25 cellular contexts compared by ENCODE assay signal in genomic region chr2:158498043-158498748, GRCh38. TPM values are rescaled to one million over a fixed set of nuclear protein-coding genes. Genes with fewer than 3 reads are reported as not detected.
DNase-seq lines count a peak whose midpoint lies in the region; ATAC-seq and TF ChIP-seq lines count a peak whose summit lies in the region.
"Had no signal": no experiment of that assay in that cellular context is flagged by ENCODE, and none has a peak within 500 bp of the region (broad histone marks: within the 10 kb centered on the region; RNA-seq: fewer than 3 reads in every experiment).

No MANE protein-coding gene starts in this region.

- BruUV-seq in Panc1 (replicated peaks; lab: Mats Ljungman, UMichigan): no TSS peak

- H3K9me2 ChIP-seq in SK-N-SH: no peaks in the 10 kb centered on the region

- POLR2A ChIA-PET in SK-N-SH (lab: Yijun Ruan, JAX) (interaction anchor here (0.6 kb wide), 1 partner anchor 322 kb away, joined by 3 read pairs; no protein-coding TSS in a partner anchor), Panc1 (lab: Charles Lee) (no interaction called here)
- POLR2A ChIA-PET in activated CD4-positive, alpha-beta memory T cell treated with anti-CD3 and anti-CD28 coated beads, Interleukin-2, amount 10 ng/mL, durations not matched to agents 7 days and 5 days (lab: Charles Lee): no interaction called here

- H3K4me1 ChIP-seq in SK-N-SH (ENCODE audit: control insufficient read depth in 1 of 2, insufficient read depth in 2 of 2, low read depth in 1 of 2, low read length in 1 of 2) (peaks cover 23 to 42% of the 10 kb centered on the region in 2 experiments), Panc1 (ENCODE audit: control insufficient read depth, insufficient read depth, low read length) (peaks cover 60% of the 10 kb centered on the region)
- H3K4me1 ChIP-seq: ascending aorta, spleen had no signal

- H3K9me3 Mint-ChIP-seq in osteocyte (ENCODE audit: unreplicated experiment): no peaks in the 10 kb centered on the region
- H3K9me3 Mint-ChIP-seq in activated CD4-positive, alpha-beta memory T cell treated with anti-CD3 and anti-CD28 coated beads, Interleukin-2, amount 10 ng/mL, durations not matched to agents 7 days and 5 days: no peaks in the 10 kb centered on the region
- H3K9me3 Mint-ChIP-seq: activated naive CD8-positive, alpha-beta T cell treated with anti-CD3 and anti-CD28 coated beads for 36 hours; dendritic cell treated with granulocyte-macrophage colony-stimulating factor and Interleukin-4, amounts not matched to agents 40 ng/mL and 50 ng/mL, for 4 days; naive thymus-derived CD8-positive, alpha-beta T cell had no signal

- in situ Hi-C loops in Panc1 (cut with HindIII; ENCODE audit: low pct_unique_long_range_greater_than_20kb, low sequenced_read_pairs): no loop called here

- TF ChIP-seq CTCF in SK-N-SH (IDR thresholded peaks at IDR 0.05): no peak
- TF ChIP-seq CTCF in Panc1 (IDR thresholded peaks at IDR 0.05): no peak
- TF ChIP-seq CTCF in osteocyte (IDR thresholded peaks at IDR 0.05): no peak

- H3K4me3 Mint-ChIP-seq in osteocyte (ENCODE audit: unreplicated experiment): no peak overlapping the region
- H3K4me3 Mint-ChIP-seq in activated CD4-positive, alpha-beta memory T cell treated with anti-CD3 and anti-CD28 coated beads, Interleukin-2, amount 10 ng/mL, durations not matched to agents 7 days and 5 days: no peak overlapping the region
- H3K4me3 Mint-ChIP-seq: activated naive CD8-positive, alpha-beta T cell treated with anti-CD3 and anti-CD28 coated beads for 36 hours; dendritic cell treated with granulocyte-macrophage colony-stimulating factor and Interleukin-4, amounts not matched to agents 40 ng/mL and 50 ng/mL, for 4 days; naive thymus-derived CD8-positive, alpha-beta T cell had no signal

- H3K27ac ChIP-seq in SK-N-SH (ENCODE audit: low read depth in 2 of 2, low read length in 1 of 2) (peak overlapping the region in 1 of 2 experiments; percentile 11; a peak in 1 of 4 replicates), Panc1 (ENCODE audit: low read length) (peak overlapping the region; percentile 40)
- H3K27ac ChIP-seq: ascending aorta; BLaER1 treated with 17β-estradiol and CSF1 and Interleukin-3, amounts not matched to agents 10 nM and 100 nM; parathyroid adenoma; spleen had no signal

- H2AFZ ChIP-seq in SK-N-SH (ENCODE audit: low read depth): no peak overlapping the region
- H2AFZ ChIP-seq: parathyroid adenoma had no signal

- H3K4me1 Mint-ChIP-seq in osteocyte (ENCODE audit: unreplicated experiment): peaks cover 85% of the 10 kb centered on the region
- H3K4me1 Mint-ChIP-seq in activated CD4-positive, alpha-beta memory T cell treated with anti-CD3 and anti-CD28 coated beads, Interleukin-2, amount 10 ng/mL, durations not matched to agents 7 days and 5 days: peaks cover 6% of the 10 kb centered on the region

- H3K4me2 ChIP-seq in SK-N-SH: no peak overlapping the region
- H3K4me2 ChIP-seq: BLaER1 treated with 17β-estradiol and CSF1 and Interleukin-3, amounts not matched to agents 10 nM and 100 nM had no signal

- no peak overlapping the region for H3K9ac ChIP-seq in SK-N-SH
- H3K9ac ChIP-seq: BLaER1 treated with 17β-estradiol and CSF1 and Interleukin-3, amounts not matched to agents 10 nM and 100 nM; parathyroid adenoma had no signal

- ATAC-seq in SK-N-SH treated with all-trans-retinoic acid at 6 μM for 48 hours (peak; percentile 7; the same call in 1 of the 3 replicates), Panc1 (no peak)
- ATAC-seq: GM12878; left ventricle myocardium superior; naive thymus-derived CD8-positive, alpha-beta T cell; right cardiac atrium had no signal

- no peak overlapping the region for H3K4me3 ChIP-seq in SK-N-SH (ENCODE audit: low read depth in 2 of 2, low read length in 1 of 2)
- H3K4me3 ChIP-seq in Panc1 (ENCODE audit: low read depth in 2 of 2, low read length in 2 of 2): no peak overlapping the region
- H3K4me3 ChIP-seq: ascending aorta; BLaER1 treated with 17β-estradiol and CSF1 and Interleukin-3, amounts not matched to agents 10 nM and 100 nM; GM12878; spleen had no signal

- intact Hi-C loops in Panc1 (cut with micrococcal nuclease; ENCODE audit: unreplicated experiment): no loop called here

- no peaks in the 10 kb centered on the region for H4K20me1 ChIP-seq in SK-N-SH (ENCODE audit: insufficient read depth)

- CTCF ChIA-PET in SK-N-SH (lab: Yijun Ruan, JAX) (interaction anchor here (1.0 to 1.2 kb wide), 2 partner anchors 16 to 28 kb away, joined by 3 read pairs; no protein-coding TSS in a partner anchor), Panc1 (lab: Charles Lee) (no interaction called here)
- CTCF ChIA-PET in activated CD4-positive, alpha-beta memory T cell treated with anti-CD3 and anti-CD28 coated beads, Interleukin-2, amount 10 ng/mL, durations not matched to agents 7 days and 5 days (lab: Charles Lee): interaction anchor here (0.7 kb wide), 1 partner anchor 289 kb away, joined by 3 read pairs; no protein-coding TSS in a partner anchor

- peak overlapping the region; percentile 76 for H3K27ac Mint-ChIP-seq in osteocyte (ENCODE audit: unreplicated experiment)
- no peak overlapping the region for H3K27ac Mint-ChIP-seq in activated CD4-positive, alpha-beta memory T cell treated with anti-CD3 and anti-CD28 coated beads, Interleukin-2, amount 10 ng/mL, durations not matched to agents 7 days and 5 days
- H3K27ac Mint-ChIP-seq: activated naive CD8-positive, alpha-beta T cell treated with anti-CD3 and anti-CD28 coated beads for 36 hours; dendritic cell treated with granulocyte-macrophage colony-stimulating factor and Interleukin-4, amounts not matched to agents 40 ng/mL and 50 ng/mL, for 4 days had no signal

- H3K9me3 ChIP-seq in SK-N-SH: no peaks in the 10 kb centered on the region
- no peaks in the 10 kb centered on the region for H3K9me3 ChIP-seq in Panc1 (ENCODE audit: control insufficient read depth, insufficient read depth, low read depth, low read length)
- H3K9me3 ChIP-seq: ascending aorta; BLaER1 treated with 17β-estradiol and CSF1 and Interleukin-3, amounts not matched to agents 10 nM and 100 nM; spleen had no signal

- H3K36me3 ChIP-seq in SK-N-SH (replicated peaks in 1 of 2; ENCODE audit: control insufficient read depth in 1 of 2, insufficient read depth in 2 of 2, low read length in 1 of 2): no peaks in the 10 kb centered on the region
- H3K36me3 ChIP-seq in Panc1 (ENCODE audit: control insufficient read depth, insufficient read depth, low read length): no peaks in the 10 kb centered on the region
- H3K36me3 ChIP-seq: ascending aorta; BLaER1 treated with 17β-estradiol and CSF1 and Interleukin-3, amounts not matched to agents 10 nM and 100 nM; spleen had no signal

- TF ChIP-seq RAD21 in SK-N-SH (IDR thresholded peaks at IDR 0.05; ENCODE audit: low read length): no peak

- TF ChIP-seq EP300 in SK-N-SH (IDR thresholded peaks at IDR 0.05; ENCODE audit: borderline replicate concordance in 1 of 2, low read depth in 1 of 2, low read length in 1 of 2): no peak

- H3K36me3 Mint-ChIP-seq in osteocyte (ENCODE audit: unreplicated experiment): peaks cover 11% of the 10 kb centered on the region
- no peaks in the 10 kb centered on the region for H3K36me3 Mint-ChIP-seq in activated CD4-positive, alpha-beta memory T cell treated with anti-CD3 and anti-CD28 coated beads, Interleukin-2, amount 10 ng/mL, durations not matched to agents 7 days and 5 days (ENCODE audit: low read depth)

- no peak for DNase-seq in SK-N-SH
- no peak for DNase-seq in Panc1 (ENCODE audit: low read depth, low spot score)
- DNase-seq in fibroblast of peridontal ligament (ENCODE audit: extremely low read depth): peak; percentile 60
- DNase-seq in osteocyte (ENCODE audit: extremely low spot score, unreplicated experiment): no peak
- DNase-seq in NCI-H1105 treated with DMSO at 0.1 percent for 48 hours (lab: John Stamatoyannopoulos, UW): no peak
- DNase-seq in activated CD4-positive, alpha-beta memory T cell treated with anti-CD3 and anti-CD28 coated beads, Interleukin-2, amount 10 ng/mL, durations not matched to agents 7 days and 5 days: no peak
- DNase-seq in 8988T: no peak
- DNase-seq: activated CD8-positive, alpha-beta memory T cell treated with anti-CD3 and anti-CD28 coated beads for 24 hours; activated effector memory CD4-positive, alpha-beta T cell treated with Interleukin-2 at 50 U/mL for 16 hours; activated naive CD8-positive, alpha-beta T cell treated with anti-CD3 and anti-CD28 coated beads for 36 hours; COR-L47; GOT3; left ventricle myocardium superior; naive thymus-derived CD8-positive, alpha-beta T cell; NCI-H187; NCI-H2227 treated with DMSO at 0.1 percent for 48 hours; right cardiac atrium; spleen had no signal

- H3K79me2 ChIP-seq in SK-N-SH (ENCODE audit: insufficient read depth): peaks cover 34% of the 10 kb centered on the region; the same call in 1 of the 2 replicates

- no peaks in the 10 kb centered on the region for H3K27me3 ChIP-seq in SK-N-SH (ENCODE audit: insufficient read depth)
- H3K27me3 ChIP-seq in Panc1 (ENCODE audit: control insufficient read depth, insufficient read depth, low read length): no peaks in the 10 kb centered on the region
- H3K27me3 ChIP-seq: ascending aorta; BLaER1 treated with 17β-estradiol and CSF1 and Interleukin-3, amounts not matched to agents 10 nM and 100 nM; spleen had no signal

- H3K27me3 Mint-ChIP-seq in osteocyte (ENCODE audit: unreplicated experiment): no peaks in the 10 kb centered on the region
- no peaks in the 10 kb centered on the region for H3K27me3 Mint-ChIP-seq in activated CD4-positive, alpha-beta memory T cell treated with anti-CD3 and anti-CD28 coated beads, Interleukin-2, amount 10 ng/mL, durations not matched to agents 7 days and 5 days
- H3K27me3 Mint-ChIP-seq: activated naive CD8-positive, alpha-beta T cell treated with anti-CD3 and anti-CD28 coated beads for 36 hours; dendritic cell treated with granulocyte-macrophage colony-stimulating factor and Interleukin-4, amounts not matched to agents 40 ng/mL and 50 ng/mL, for 4 days had no signal

- H3F3A ChIP-seq in SK-N-SH (replicated peaks; ENCODE audit: insufficient read depth): peaks cover 21% of the 10 kb centered on the region

RNA-seq across cellular contexts. Expression of gene PKP4, which starts 41.4 kb away (rescaled TPM):
- polyA plus RNA-seq in SK-N-SH (2012; rRNA removed): 10.9 and 13.8 TPM in 2 replicates
- polyA plus RNA-seq in SK-N-SH (2012; cell fraction: cytosol; rRNA removed): 8.1 and 9.4 TPM in 2 replicates
- 25.1 and 36.3 TPM in 2 replicates for polyA plus RNA-seq in SK-N-SH (2012; cell fraction: nucleus; rRNA removed)
- total RNA-seq in Panc1 (2021; ENCODE audit: unreplicated experiment) (81.7 TPM), osteocyte (119 TPM in 2 replicates)
- 47.6 TPM for polyA plus RNA-seq in Panc1 (2012; ENCODE audit: insufficient read length)
- total RNA-seq in activated CD4-positive, alpha-beta memory T cell treated with anti-CD3 and anti-CD28 coated beads, Interleukin-2, amount 10 ng/mL, durations not matched to agents 7 days and 5 days: 10 to 100 TPM; 33.8 to 34.1 TPM

RNA-seq across cellular contexts. Expression of gene CCDC148, which starts 41.6 kb away (rescaled TPM):
- polyA plus RNA-seq in SK-N-SH (2012; rRNA removed): 0.18 TPM in 1 of 2 replicates, not detected in the other
- 0.14 and 0.21 TPM in 2 replicates for polyA plus RNA-seq in SK-N-SH (2012; cell fraction: cytosol; rRNA removed)
- polyA plus RNA-seq in SK-N-SH (2012; cell fraction: nucleus; rRNA removed): 0.08 and 0.46 TPM in 2 replicates
- total RNA-seq in Panc1 (2021; ENCODE audit: unreplicated experiment) (0.92 TPM), osteocyte (2.2 and 2.8 TPM in 2 replicates)
- polyA plus RNA-seq in Panc1 (2012; ENCODE audit: insufficient read length): 0.19 TPM
- total RNA-seq in activated CD4-positive, alpha-beta memory T cell treated with anti-CD3 and anti-CD28 coated beads, Interleukin-2, amount 10 ng/mL, durations not matched to agents 7 days and 5 days: not detected
- total RNA-seq: activated naive CD8-positive, alpha-beta T cell treated with anti-CD3 and anti-CD28 coated beads for 36 hours; ascending aorta; GM12878; naive thymus-derived CD8-positive, alpha-beta T cell; T-helper 1 cell treated with Interleukin-12 subunit alpha and Interleukin-12 subunit beta and Interleukin-4 antibody, amounts not matched to agents 30 ng/mL and 1 ng/mL, for 36 hours had no signal
- polyA plus RNA-seq: naive thymus-derived CD8-positive, alpha-beta T cell had no signal
